ENCODE assay signal across 11 cellular contexts in the genomic region with DNA sequence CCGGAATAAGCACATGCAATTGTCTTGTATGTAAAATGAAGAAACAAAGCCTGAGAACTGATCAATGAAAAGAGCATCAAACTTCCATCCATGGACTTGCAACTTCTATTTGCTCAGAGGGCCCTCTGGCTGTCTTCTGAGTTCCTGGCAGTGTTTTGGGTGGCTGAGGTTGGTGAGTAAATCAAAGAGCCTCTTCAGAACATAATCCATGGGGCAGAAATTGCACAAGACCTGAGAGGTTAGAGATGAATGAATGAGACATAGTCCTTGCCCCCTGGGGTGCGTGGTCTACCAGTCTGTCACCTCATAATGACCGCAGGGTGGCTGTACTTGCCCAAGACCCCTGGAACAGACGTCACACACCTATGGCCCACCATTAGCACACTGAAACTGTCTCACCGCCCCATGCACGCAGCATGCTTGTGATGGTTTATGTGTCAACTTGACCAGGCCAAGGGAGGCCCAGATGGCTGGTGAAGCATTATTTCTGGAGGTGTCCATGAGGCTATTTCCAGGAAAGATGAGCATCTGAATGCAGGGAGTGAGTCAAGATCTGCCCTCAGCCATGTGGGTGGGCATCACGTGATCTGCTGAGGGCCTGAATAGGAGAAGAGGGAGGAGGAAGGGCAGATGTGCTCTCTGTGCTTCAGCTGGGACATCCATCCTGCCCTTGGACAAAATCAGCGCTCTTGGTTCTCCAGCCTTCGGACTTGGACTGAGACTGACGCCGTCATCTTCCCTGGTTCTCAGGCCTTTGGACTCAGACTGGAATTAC. TPM values are rescaled to one million over a fixed set of nuclear protein-coding genes. Genes with fewer than 3 reads are reported as not detected.
DNase-seq lines count a peak whose midpoint lies in the region; ATAC-seq and TF ChIP-seq lines count a peak whose summit lies in the region.
"Had no signal": no experiment of that assay in that cellular context is flagged by ENCODE, and none has a peak within 500 bp of the region (broad histone marks: within the 10 kb centered on the region; RNA-seq: fewer than 3 reads in every experiment).

No MANE protein-coding gene starts in this region.

- H3K27me3 Mint-ChIP-seq in activated CD4-positive, alpha-beta T cell treated with anti-CD3 and anti-CD28 coated beads, Interleukin-2, amount 10 ng/mL, durations not matched to agents 24 days and 14 days = no peaks in the 10 kb centered on the region
- H3K27me3 Mint-ChIP-seq in central memory CD8-positive, alpha-beta T cell = no peaks in the 10 kb centered on the region

- H3K9me3 Mint-ChIP-seq in activated CD4-positive, alpha-beta T cell treated with anti-CD3 and anti-CD28 coated beads, Interleukin-2, amount 10 ng/mL, durations not matched to agents 24 days and 14 days = no peaks in the 10 kb centered on the region
- no peaks in the 10 kb centered on the region for H3K9me3 Mint-ChIP-seq in central memory CD8-positive, alpha-beta T cell

- DNase-seq in activated CD4-positive, alpha-beta T cell treated with anti-CD3 and anti-CD28 coated beads, Interleukin-2, amount 10 ng/mL, durations not matched to agents 24 days and 14 days = peak; percentile 66
- DNase-seq in activated CD4-positive, alpha-beta T cell treated with anti-CD3 and anti-CD28 coated beads, Interleukin-2, amount 50 U/mL, for 1 hour = no peak
- DNase-seq in MV-4-11 (lab: John Stamatoyannopoulos, UW) (peak; percentile 85), smooth muscle cell (lab: John Stamatoyannopoulos, UW; ENCODE audit: unreplicated experiment) (no peak), sigmoid colon (no peak), SKM-1 treated with dmso at 0.1 percent for 144 hours (lab: John Stamatoyannopoulos, UW; ENCODE audit: unreplicated experiment) (no peak)
- DNase-seq in central memory CD8-positive, alpha-beta T cell (ENCODE audit: low spot score in 2 of 2) = no peak

- no peak overlapping the region for H3K9ac ChIP-seq in smooth muscle cell (ENCODE audit: low read depth)
- H3K9ac ChIP-seq: KMS-11 had no signal

- H3K36me3 ChIP-seq in smooth muscle cell (ENCODE audit: low read depth) (no peaks in the 10 kb centered on the region), sigmoid colon (no peaks in the 10 kb centered on the region)

- H3K9me3 ChIP-seq in smooth muscle cell (replicated peaks; ENCODE audit: low read depth) (no peaks in the 10 kb centered on the region), sigmoid colon (no peaks in the 10 kb centered on the region)

- intact Hi-C loops in activated CD4-positive, alpha-beta T cell treated with anti-CD3 and anti-CD28 coated beads, Interleukin-2, amount 10 ng/mL, durations not matched to agents 24 days and 14 days (cut with micrococcal nuclease) = loop anchor here (1.0 to 2.0 kb wide), 3 partner anchors 8 to 106 kb away; partner anchors contain the start of genes PIK3R5 and PIK3R6
- intact Hi-C loops in sigmoid colon (cut with DNase I) = no loop called here

- H3K4me3 Mint-ChIP-seq in activated CD4-positive, alpha-beta T cell treated with anti-CD3 and anti-CD28 coated beads, Interleukin-2, amount 10 ng/mL, durations not matched to agents 24 days and 14 days = peak overlapping the region; percentile 58
- no peak overlapping the region for H3K4me3 Mint-ChIP-seq in central memory CD8-positive, alpha-beta T cell

- peaks cover 24% of the 10 kb centered on the region for H3K36me3 Mint-ChIP-seq in activated CD4-positive, alpha-beta T cell treated with anti-CD3 and anti-CD28 coated beads, Interleukin-2, amount 10 ng/mL, durations not matched to agents 24 days and 14 days (ENCODE audit: low read depth)
- H3K36me3 Mint-ChIP-seq in central memory CD8-positive, alpha-beta T cell (ENCODE audit: insufficient read depth) = no peaks in the 10 kb centered on the region

- H3K4me1 Mint-ChIP-seq in activated CD4-positive, alpha-beta T cell treated with anti-CD3 and anti-CD28 coated beads, Interleukin-2, amount 10 ng/mL, durations not matched to agents 24 days and 14 days = peaks cover 62% of the 10 kb centered on the region
- H3K4me1 Mint-ChIP-seq in central memory CD8-positive, alpha-beta T cell = peaks cover 22% of the 10 kb centered on the region

- no peaks in the 10 kb centered on the region for H3F3A ChIP-seq in smooth muscle cell (ENCODE audit: low read depth)

- H2AFZ ChIP-seq in smooth muscle cell (ENCODE audit: low read depth) = peak overlapping the region; percentile 37

- H3K79me2 ChIP-seq in smooth muscle cell (ENCODE audit: low read depth) = no peaks in the 10 kb centered on the region

- H4K20me1 ChIP-seq in smooth muscle cell (ENCODE audit: low read depth) = no peaks in the 10 kb centered on the region

- H3K27ac Mint-ChIP-seq in activated CD4-positive, alpha-beta T cell treated with anti-CD3 and anti-CD28 coated beads, Interleukin-2, amount 10 ng/mL, durations not matched to agents 24 days and 14 days = peak overlapping the region; percentile 88
- peak overlapping the region; percentile 17 for H3K27ac Mint-ChIP-seq in central memory CD8-positive, alpha-beta T cell (ENCODE audit: low read depth)

- no peak for ATAC-seq in central memory CD8-positive, alpha-beta T cell (replicated peaks; ENCODE audit: extremely low read depth, poor library complexity, severe bottlenecking)
- ATAC-seq in HG02623 (IDR thresholded peaks at IDR 0.05; ENCODE audit: unreplicated experiment) = no peak

- TF ChIP-seq POLR2A in sigmoid colon (IDR thresholded peaks at IDR 0.05) = no peak

- H3K4me3 ChIP-seq in smooth muscle cell (no peak overlapping the region), sigmoid colon (no peak overlapping the region)

- TF ChIP-seq CTCF in smooth muscle cell (IDR thresholded peaks at IDR 0.05; ENCODE audit: borderline replicate concordance, insufficient read depth, poor library complexity, severe bottlenecking) = no peak
- no peak for TF ChIP-seq CTCF in sigmoid colon (IDR thresholded peaks at IDR 0.05)

- peak overlapping the region; percentile 27 for H3K4me2 ChIP-seq in smooth muscle cell
- H3K4me2 ChIP-seq: KMS-11 had no signal

- TF ChIP-seq EP300 in sigmoid colon (IDR thresholded peaks at IDR 0.05) = no peak

- H3K27me3 ChIP-seq in smooth muscle cell (ENCODE audit: low read depth) (no peaks in the 10 kb centered on the region), sigmoid colon (no peaks in the 10 kb centered on the region)

- WGBS in smooth muscle cell (ENCODE audit: low lambda C conversion rate) = 72% methylated on average over 11 of the region's 11 CpGs
- 80 to 84% methylated on average over 11 of the region's 11 CpGs for WGBS in sigmoid colon, 2 donors

- H3K27ac ChIP-seq in smooth muscle cell (ENCODE audit: low read depth) (no peak overlapping the region), sigmoid colon (no peak overlapping the region)
- H3K27ac ChIP-seq: C4-2B, KMS-11 had no signal

- H3K4me1 ChIP-seq in smooth muscle cell (ENCODE audit: low read depth) = peaks cover 15% of the 10 kb centered on the region
- H3K4me1 ChIP-seq in sigmoid colon = no peaks in the 10 kb centered on the region

RNA-seq across cellular contexts. Expression of gene PIK3R6, which starts 8.3 kb away (rescaled TPM):
- total RNA-seq in activated CD4-positive, alpha-beta T cell treated with anti-CD3 and anti-CD28 coated beads, Interleukin-2, amount 10 ng/mL, durations not matched to agents 24 days and 14 days = 3.7 and 4.5 TPM in 2 replicates
- not detected in 2 replicates for total RNA-seq in smooth muscle cell
- polyA plus RNA-seq in smooth muscle cell = not detected in 2 replicates
- 1 to 10 TPM in 1 of 4 donors, under 1 TPM in 1, not detected in 2; 0.54 to 1.1 TPM for total RNA-seq in sigmoid colon
- 1 to 10 TPM in 1 of 3 donors, under 1 TPM in 2; 0.69 to 1.2 (median 0.77) TPM for polyA plus RNA-seq in sigmoid colon
- total RNA-seq: epithelial cell of proximal tubule had no signal

Comparison
In these comparisons a context has a peak if more than half of its experiments do, and no peak if none do; other contexts are left out.
1. DNase-seq: peak in activated CD4-positive, alpha-beta T cell treated with anti-CD3 and anti-CD28 coated beads, Interleukin-2, amount 10 ng/mL, durations not matched to agents 24 days and 14 days (single experiment) and MV-4-11 (single experiment); none in activated CD4-positive, alpha-beta T cell treated with anti-CD3 and anti-CD28 coated beads, Interleukin-2, amount 50 U/mL, for 1 hour (single experiment), central memory CD8-positive, alpha-beta T cell (0 of 2), smooth muscle cell (single experiment), sigmoid colon (single experiment) and SKM-1 treated with dmso at 0.1 percent for 144 hours (single experiment).